In genomic region chr14:75295491-75296338, GRCh38 we compare ENCODE assay signal across 8 cellular contexts. TPM values are rescaled to one million over a fixed set of nuclear protein-coding genes. Genes with fewer than 3 reads are reported as not detected.
DNase-seq lines count a peak whose midpoint lies in the region; ATAC-seq and TF ChIP-seq lines count a peak whose summit lies in the region.

No MANE protein-coding gene starts in this region.

- DNase-seq in AG09319 (ENCODE audit: extremely low read depth, low read depth) (no peak), NCI-H524 treated with DMSO at 0.1 percent for 48 hours (lab: John Stamatoyannopoulos, UW) (peak; percentile 16), dermis blood vessel endothelial cell (peak; percentile 89), right lobe of liver (peak; percentile 82 to 88 (median 86))
- DNase-seq in activated CD4-positive, alpha-beta T cell treated with anti-CD3 and anti-CD28 coated beads, Interleukin-2, amount 50 U/mL, for 4 hours: peak; percentile 71 to 74
- peak; percentile 78 to 81 for DNase-seq in stimulated activated CD4-positive, alpha-beta T cell treated with anti-CD3 and anti-CD28 coated beads, Interleukin-2, amount 100 ng/mL, for 48 hours

- intact Hi-C loops in right lobe of liver (cut with DNase I): loop anchor here in 1 of 2 donors (5.0 kb wide), 1 partner anchor 163 kb away; no protein-coding TSS in a partner anchor

- peak; percentile 30 for ATAC-seq in GM19463 (IDR thresholded peaks at IDR 0.05; ENCODE audit: unreplicated experiment)
- peak; percentile 51 to 60 (median 56) for ATAC-seq in right lobe of liver
- ATAC-seq in GM21723 (IDR thresholded peaks at IDR 0.05; ENCODE audit: unreplicated experiment): no peak

- peak overlapping the region; percentile 88 to 99 (median 90) for H3K27ac ChIP-seq in right lobe of liver

- H3K36me3 ChIP-seq in right lobe of liver: no peaks in the 10 kb centered on the region

- no peaks in the 10 kb centered on the region for H3K27me3 ChIP-seq in right lobe of liver

- WGBS in right lobe of liver (ENCODE audit: insufficient coverage, low coverage, low lambda C conversion rate, missing lambda C conversion rate): under 1% methylated on average over 15 of the region's 19 CpGs

- H3K9me3 ChIP-seq in right lobe of liver: no peaks in the 10 kb centered on the region

- H3K4me1 ChIP-seq in right lobe of liver: peaks cover 0 to 26% (median 6%) of the 10 kb centered on the region in 4 donors

- TF ChIP-seq CTCF in AG09319 (IDR thresholded peaks at IDR 0.05; ENCODE audit: low read depth, low read length): peak; percentile 99
- peak; percentile 94 to 98 (median 97) for TF ChIP-seq CTCF in right lobe of liver (IDR thresholded peaks at IDR 0.05)

- peak; percentile 28 for TF ChIP-seq POLR2A in right lobe of liver (IDR thresholded peaks at IDR 0.05)

- peak overlapping the region; percentile 58 to 60 (median 58) for H3K4me3 ChIP-seq in right lobe of liver

RNA-seq across cellular contexts. Expression of gene FOS, which starts 17.1 kb away (rescaled TPM):
- total RNA-seq in dermis blood vessel endothelial cell (8.2 and 127 TPM in 2 replicates), right lobe of liver (100 to 1,000 TPM in 1 of 6 experiments, 10 to 100 TPM in 4, 1 to 10 TPM in 1; 9.9 to 151 (median 49.5) TPM)
